In genomic region chr17:5592382-5592781, GRCh38 we compare ENCODE assay signal across 9 cellular contexts. TPM values are rescaled to one million over a fixed set of nuclear protein-coding genes. Genes with fewer than 3 reads are reported as not detected.
DNase-seq lines count a peak whose midpoint lies in the region; ATAC-seq and TF ChIP-seq lines count a peak whose summit lies in the region.
"Had no signal": no experiment of that assay in that cellular context is flagged by ENCODE, and none has a peak within 500 bp of the region (broad histone marks: within the 10 kb centered on the region; RNA-seq: fewer than 3 reads in every experiment).

No MANE protein-coding gene starts in this region.

- no peaks in the 10 kb centered on the region for H3K27me3 ChIP-seq in right atrium auricular region

- no peaks in the 10 kb centered on the region for H3K9me3 Mint-ChIP-seq in stimulated activated naive CD8-positive, alpha-beta T cell treated with anti-CD3 and anti-CD28 coated beads, Interleukin-15, amount 100 ng/mL, for 72 hours

- H3K4me1 Mint-ChIP-seq in stimulated activated naive CD8-positive, alpha-beta T cell treated with anti-CD3 and anti-CD28 coated beads, Interleukin-15, amount 100 ng/mL, for 72 hours: peaks cover 7% of the 10 kb centered on the region

- H3K4me3 Mint-ChIP-seq in stimulated activated naive CD8-positive, alpha-beta T cell treated with anti-CD3 and anti-CD28 coated beads, Interleukin-15, amount 100 ng/mL, for 72 hours: no peak overlapping the region

- H3K36me3 ChIP-seq in right atrium auricular region: no peaks in the 10 kb centered on the region
- H3K36me3 ChIP-seq: BLaER1 treated with 17β-estradiol and CSF1 and Interleukin-3, amounts not matched to agents 10 nM and 100 nM had no signal

- ATAC-seq in stimulated activated naive CD8-positive, alpha-beta T cell treated with anti-CD3 and anti-CD28 coated beads, Interleukin-15, amount 100 ng/mL, for 72 hours: peak; percentile 50
- no peak for ATAC-seq in activated CD4-positive, CD25-positive, alpha-beta regulatory T cell treated with anti-CD3 and anti-CD28 coated beads, Interleukin-2, amount 50 U/mL, for 24 hours
- no peak for ATAC-seq in GM18511 (IDR thresholded peaks at IDR 0.05; ENCODE audit: unreplicated experiment)

- peak; percentile 1; the same call in 1 of the 2 replicates for TF ChIP-seq CTCF in WI38 (IDR thresholded peaks at IDR 0.05; ENCODE audit: low read depth, low read length)
- peak; percentile 46 to 72 for TF ChIP-seq CTCF in right atrium auricular region (IDR thresholded peaks at IDR 0.05)

- H3K27me3 Mint-ChIP-seq in stimulated activated naive CD8-positive, alpha-beta T cell treated with anti-CD3 and anti-CD28 coated beads, Interleukin-15, amount 100 ng/mL, for 72 hours: peaks cover 30% of the 10 kb centered on the region

- H3K9me3 ChIP-seq in right atrium auricular region: no peaks in the 10 kb centered on the region
- H3K9me3 ChIP-seq: BLaER1 treated with 17β-estradiol and CSF1 and Interleukin-3, amounts not matched to agents 10 nM and 100 nM had no signal

- H3K4me1 ChIP-seq in right atrium auricular region: no peaks in the 10 kb centered on the region

- H3K27ac ChIP-seq in right atrium auricular region: no peak overlapping the region
- H3K27ac ChIP-seq: BLaER1 treated with 17β-estradiol and CSF1 and Interleukin-3, amounts not matched to agents 10 nM and 100 nM had no signal

- peak; percentile 57 for DNase-seq in DMS79 treated with DMSO at 0.1 percent for 48 hours (lab: John Stamatoyannopoulos, UW)
- no peak for DNase-seq in DMS79 (lab: John Stamatoyannopoulos, UW)
- DNase-seq in NCI-H146 treated with DMSO at 0.1 percent for 48 hours (lab: John Stamatoyannopoulos, UW; ENCODE audit: unreplicated experiment): peak; percentile 23
- no peak for DNase-seq in right atrium auricular region (ENCODE audit: low spot score)
- DNase-seq in stimulated activated naive CD8-positive, alpha-beta T cell treated with anti-CD3 and anti-CD28 coated beads, Interleukin-15, amount 100 ng/mL, for 72 hours: no peak

- H3K4me3 ChIP-seq in WI38 (ENCODE audit: low read depth, low read length): no peak overlapping the region
- H3K4me3 ChIP-seq in right atrium auricular region: no peak overlapping the region
- H3K4me3 ChIP-seq: BLaER1 treated with 17β-estradiol and CSF1 and Interleukin-3, amounts not matched to agents 10 nM and 100 nM had no signal

- no peak overlapping the region for H3K27ac Mint-ChIP-seq in stimulated activated naive CD8-positive, alpha-beta T cell treated with anti-CD3 and anti-CD28 coated beads, Interleukin-15, amount 100 ng/mL, for 72 hours

RNA-seq across cellular contexts. Expression of gene NLRP1, which starts 8.1 kb away (rescaled TPM):
- total RNA-seq in right atrium auricular region: 10 to 100 TPM; 11.4 to 16.5 TPM

Comparison
In these comparisons a context has a peak if more than half of its experiments do, and no peak if none do; other contexts are left out.
1. DNase-seq: peak in DMS79 treated with DMSO at 0.1 percent for 48 hours (single experiment) and NCI-H146 treated with DMSO at 0.1 percent for 48 hours (single experiment); none in DMS79 (single experiment), right atrium auricular region (single experiment) and stimulated activated naive CD8-positive, alpha-beta T cell treated with anti-CD3 and anti-CD28 coated beads, Interleukin-15, amount 100 ng/mL, for 72 hours (0 of 2).